17 cellular contexts compared by ENCODE assay signal in genomic region chr19:29384676-29385075, GRCh38.
"Had no signal": no experiment of that assay in that cellular context is flagged by ENCODE, and none has a peak within 500 bp of the region (broad histone marks: within the 10 kb centered on the region; RNA-seq: fewer than 3 reads in every experiment).

No MANE protein-coding gene starts in this region.

- H3K4me3 Mint-ChIP-seq: activated CD8-positive, alpha-beta T cell treated with anti-CD3 and anti-CD28 coated beads for 36 hours; activated naive CD4-positive, alpha-beta T cell treated with anti-CD3 and anti-CD28 coated beads for 36 hours; activated T-helper 17 cell treated with anti-CD3 and anti-CD28 coated beads, Interleukin-2, amount 50 U/mL, for 72 hours; stimulated activated naive CD8-positive, alpha-beta T cell treated with anti-CD3 and anti-CD28 coated beads, Interleukin-15, Interleukin-2, amounts not matched to agents 100 ng/mL and 50 ng/mL, for 24 hours had no signal

- H3K4me1 ChIP-seq: esophagus muscularis mucosa, gastroesophageal sphincter, heart left ventricle, left ventricle myocardium inferior, transverse colon, vagina had no signal

- FAIRE-seq: endothelial cell of umbilical vein had no signal

- H3K27me3 ChIP-seq: transverse colon, vagina had no signal

- DNase-seq: activated CD4-positive, alpha-beta T cell treated with anti-CD3 and anti-CD28 coated beads for 48 hours; activated CD4-positive, CD25-positive, alpha-beta regulatory T cell; activated CD8-positive, alpha-beta T cell treated with anti-CD3 and anti-CD28 coated beads for 36 hours; activated naive CD4-positive, alpha-beta T cell treated with anti-CD3 and anti-CD28 coated beads for 36 hours; activated T-cell treated with anti-CD3 and anti-CD28 coated beads, Interleukin-2, amount 50 U/mL, for 1 hour; effector CD4-positive, alpha-beta T cell; heart left ventricle; kidney glomerular epithelial cell; left ventricle myocardium inferior; stimulated activated CD4-positive, alpha-beta T cell treated with anti-CD3 and anti-CD28 coated beads, Interleukin-2, amount 100 ng/mL, for 24 hours; transverse colon had no signal

- H3K36me3 ChIP-seq: esophagus muscularis mucosa, gastroesophageal sphincter, heart left ventricle, left ventricle myocardium inferior, transverse colon, vagina had no signal

- H3K4me3 ChIP-seq: esophagus muscularis mucosa, gastroesophageal sphincter, heart left ventricle, left ventricle myocardium inferior, transverse colon, vagina had no signal

- H3K4me1 Mint-ChIP-seq: activated T-helper 17 cell treated with anti-CD3 and anti-CD28 coated beads, Interleukin-2, amount 50 U/mL, for 72 hours had no signal

- H3K9me3 Mint-ChIP-seq: activated CD8-positive, alpha-beta T cell treated with anti-CD3 and anti-CD28 coated beads for 36 hours; activated T-helper 17 cell treated with anti-CD3 and anti-CD28 coated beads, Interleukin-2, amount 50 U/mL, for 72 hours; stimulated activated naive CD8-positive, alpha-beta T cell treated with anti-CD3 and anti-CD28 coated beads, Interleukin-15, Interleukin-2, amounts not matched to agents 100 ng/mL and 50 ng/mL, for 24 hours had no signal

- H3K9me3 ChIP-seq: esophagus muscularis mucosa, left ventricle myocardium inferior, transverse colon, vagina had no signal

- H3K27ac Mint-ChIP-seq: activated CD8-positive, alpha-beta T cell treated with anti-CD3 and anti-CD28 coated beads for 36 hours; activated naive CD4-positive, alpha-beta T cell treated with anti-CD3 and anti-CD28 coated beads for 36 hours; activated T-helper 17 cell treated with anti-CD3 and anti-CD28 coated beads, Interleukin-2, amount 50 U/mL, for 72 hours; stimulated activated naive CD8-positive, alpha-beta T cell treated with anti-CD3 and anti-CD28 coated beads, Interleukin-15, Interleukin-2, amounts not matched to agents 100 ng/mL and 50 ng/mL, for 24 hours had no signal

- ATAC-seq: activated CD8-positive, alpha-beta T cell treated with anti-CD3 and anti-CD28 coated beads for 36 hours; activated T-helper 17 cell treated with anti-CD3 and anti-CD28 coated beads, Interleukin-2, amount 50 U/mL, for 72 hours; gastroesophageal sphincter; heart left ventricle had no signal

- H3K27ac ChIP-seq: esophagus muscularis mucosa, gastroesophageal sphincter, heart left ventricle, left ventricle myocardium inferior, transverse colon, vagina had no signal
